Comparison of ENCODE assay signal across 19 cellular contexts in genomic region chr18:49494660-49495059, GRCh38.
"Had no signal": no experiment of that assay in that cellular context is flagged by ENCODE, and none has a peak within 500 bp of the region (broad histone marks: within the 10 kb centered on the region; RNA-seq: fewer than 3 reads in every experiment).

No MANE protein-coding gene starts in this region.

- H3K4me3 Mint-ChIP-seq: activated CD4-positive, alpha-beta memory T cell treated with anti-CD3 and anti-CD28 coated beads for 36 hours; activated CD4-positive, alpha-beta T cell treated with anti-CD3 and anti-CD28 coated beads for 36 hours; activated CD8-positive, alpha-beta memory T cell treated with anti-CD3 and anti-CD28 coated beads, Interleukin-2, amount 10 ng/mL, durations not matched to agents 7 days and 5 days; T-helper 1 cell treated with Interleukin-12 subunit alpha and Interleukin-12 subunit beta and Interleukin-4 antibody, amounts not matched to agents 30 μg/mL and 1 μg/mL, for 36 hours had no signal

- H3K27me3 ChIP-seq: right atrium auricular region had no signal

- H3K4me3 ChIP-seq: gastroesophageal sphincter, lung, right atrium auricular region, skin epidermis, tibial nerve had no signal

- DNase-seq: activated CD4-positive, alpha-beta memory T cell treated with anti-CD3 and anti-CD28 coated beads for 36 hours; activated CD4-positive, alpha-beta T cell treated with anti-CD3 and anti-CD28 coated beads for 36 hours; activated CD8-positive, alpha-beta memory T cell treated with anti-CD3 and anti-CD28 coated beads, Interleukin-2, amount 10 ng/mL, durations not matched to agents 7 days and 5 days; activated effector memory CD4-positive, alpha-beta T cell treated with Interleukin-2 at 50 U/mL for 16 hours; activated T-cell treated with anti-CD3 and anti-CD28 coated beads, Interleukin-2, amount 50 U/mL, for 1 hour; amniotic stem cell; islet precursor cell; naive B cell; stimulated activated CD4-positive, alpha-beta T cell treated with anti-CD3 and anti-CD28 coated beads, Interleukin-4, amount 100 ng/mL, for 24 hours; stimulated activated naive CD4-positive, alpha-beta T cell; WERI-Rb-1 had no signal

- ATAC-seq: activated CD4-positive, alpha-beta T cell treated with anti-CD3 and anti-CD28 coated beads for 36 hours; activated CD8-positive, alpha-beta memory T cell treated with anti-CD3 and anti-CD28 coated beads, Interleukin-2, amount 10 ng/mL, durations not matched to agents 7 days and 5 days; activated naive CD4-positive, alpha-beta T cell treated with anti-CD3 and anti-CD28 coated beads, Interleukin-2, amount 50 U/mL, for 72 hours; gastroesophageal sphincter had no signal

- H3K27ac ChIP-seq: gastroesophageal sphincter, right atrium auricular region, tibial nerve, WERI-Rb-1 had no signal

- H3K9me3 Mint-ChIP-seq: activated CD4-positive, alpha-beta memory T cell treated with anti-CD3 and anti-CD28 coated beads for 36 hours; activated naive CD4-positive, alpha-beta T cell treated with anti-CD3 and anti-CD28 coated beads, Interleukin-2, amount 50 U/mL, for 72 hours; naive B cell; T-helper 1 cell treated with Interleukin-12 subunit alpha and Interleukin-12 subunit beta and Interleukin-4 antibody, amounts not matched to agents 30 μg/mL and 1 μg/mL, for 36 hours had no signal

- FAIRE-seq: colon had no signal

- H3K27ac Mint-ChIP-seq: activated CD4-positive, alpha-beta memory T cell treated with anti-CD3 and anti-CD28 coated beads for 36 hours; activated CD4-positive, alpha-beta T cell treated with anti-CD3 and anti-CD28 coated beads for 36 hours; activated CD8-positive, alpha-beta memory T cell treated with anti-CD3 and anti-CD28 coated beads, Interleukin-2, amount 10 ng/mL, durations not matched to agents 7 days and 5 days; activated naive CD4-positive, alpha-beta T cell treated with anti-CD3 and anti-CD28 coated beads, Interleukin-2, amount 50 U/mL, for 72 hours; T-helper 1 cell treated with Interleukin-12 subunit alpha and Interleukin-12 subunit beta and Interleukin-4 antibody, amounts not matched to agents 30 μg/mL and 1 μg/mL, for 36 hours had no signal

- H3K9me3 ChIP-seq: gastroesophageal sphincter, right atrium auricular region, tibial nerve had no signal
